ENCODE assay signal across 18 cellular contexts in genomic region chr2:54642684-54643430, GRCh38.
A peak's percentile ranks its signal among the peaks of the same experiment; 100 is the strongest.
DNase-seq lines count a peak whose midpoint lies in the region; ATAC-seq and TF ChIP-seq lines count a peak whose summit lies in the region.
"Had no signal": no experiment of that assay in that cellular context is flagged by ENCODE, and none has a peak within 500 bp of the region (broad histone marks: within the 10 kb centered on the region; RNA-seq: fewer than 3 reads in every experiment).

No MANE protein-coding gene starts in this region.

- peaks cover 6% of the 10 kb centered on the region for H3K4me1 Mint-ChIP-seq in activated naive CD4-positive, alpha-beta T cell treated with anti-CD3 and anti-CD28 coated beads, Interleukin-2, amount 50 U/mL, for 24 hours
- H3K4me1 Mint-ChIP-seq: neural progenitor cell had no signal

- H3K4me3 ChIP-seq in lower lobe of right lung (no peak overlapping the region), subcutaneous abdominal adipose tissue (ENCODE audit: low read depth in 1 of 5, low read length in 5 of 5) (no peak overlapping the region), stomach (no peak overlapping the region)
- H3K4me3 ChIP-seq: hepatocyte, neural progenitor cell had no signal

- H3K36me3 ChIP-seq in lower lobe of right lung: peaks cover 99% of the 10 kb centered on the region
- H3K36me3 ChIP-seq in subcutaneous abdominal adipose tissue (ENCODE audit: control insufficient read depth in 5 of 5, insufficient read depth in 5 of 5, low read length in 5 of 5): peaks cover 45 to 94% (median 85%) of the 10 kb centered on the region in 5 donors
- peaks cover 55 to 90% (median 88%) of the 10 kb centered on the region in 4 donors for H3K36me3 ChIP-seq in stomach

- peak overlapping the region; percentile 76 for H3K27ac Mint-ChIP-seq in activated naive CD4-positive, alpha-beta T cell treated with anti-CD3 and anti-CD28 coated beads, Interleukin-2, amount 50 U/mL, for 24 hours
- no peak overlapping the region for H3K27ac Mint-ChIP-seq in activated naive CD4-positive, alpha-beta T cell treated with anti-CD3 and anti-CD28 coated beads, Interleukin-2, amount 50 U/mL, for 72 hours
- H3K27ac Mint-ChIP-seq: neural progenitor cell had no signal

- no peaks in the 10 kb centered on the region for H3K9me3 Mint-ChIP-seq in activated naive CD4-positive, alpha-beta T cell treated with anti-CD3 and anti-CD28 coated beads, Interleukin-2, amount 50 U/mL, for 24 hours
- H3K9me3 Mint-ChIP-seq in activated naive CD4-positive, alpha-beta T cell treated with anti-CD3 and anti-CD28 coated beads, Interleukin-2, amount 50 U/mL, for 72 hours: no peaks in the 10 kb centered on the region
- H3K9me3 Mint-ChIP-seq: immature natural killer cell, neural progenitor cell had no signal

- H3K27me3 ChIP-seq in lower lobe of right lung (ENCODE audit: low read depth): no peaks in the 10 kb centered on the region
- H3K27me3 ChIP-seq in subcutaneous abdominal adipose tissue (ENCODE audit: control insufficient read depth in 5 of 5, insufficient read depth in 4 of 5, low read length in 5 of 5): no peaks in the 10 kb centered on the region
- H3K27me3 ChIP-seq in stomach: no peaks in the 10 kb centered on the region
- H3K27me3 ChIP-seq: hepatocyte, neural progenitor cell had no signal

- TF ChIP-seq CTCF in lower lobe of right lung (IDR thresholded peaks at IDR 0.05) (no peak), stomach (IDR thresholded peaks at IDR 0.05) (no peak)

- H3K9me3 ChIP-seq in lower lobe of right lung: no peaks in the 10 kb centered on the region
- H3K9me3 ChIP-seq in subcutaneous abdominal adipose tissue (ENCODE audit: control insufficient read depth in 5 of 5, low read length in 5 of 5): no peaks in the 10 kb centered on the region
- H3K9me3 ChIP-seq in stomach: no peaks in the 10 kb centered on the region

- WGBS in stomach, 5 donors: 54 to 69% (median 64%) methylated on average over 11 of the region's 11 CpGs

- intact Hi-C loops in lower lobe of right lung (cut with DNase I) (no loop called here), stomach (cut with DNase I; ENCODE audit: low total_unique reads) (loop anchor here (10.0 kb wide), 1 partner anchor 108 kb away; no protein-coding TSS in a partner anchor)

- peak overlapping the region; percentile 41 for H3K27ac ChIP-seq in lower lobe of right lung
- peak overlapping the region; percentile 81 for H3K27ac ChIP-seq in subcutaneous abdominal adipose tissue (ENCODE audit: low read depth, low read length)
- peak overlapping the region in 1 of 5 donors; percentile 53 for H3K27ac ChIP-seq in stomach
- H3K27ac ChIP-seq: neural progenitor cell had no signal

- H3K4me3 Mint-ChIP-seq in activated naive CD4-positive, alpha-beta T cell treated with anti-CD3 and anti-CD28 coated beads, Interleukin-2, amount 50 U/mL, for 24 hours: no peak overlapping the region
- H3K4me3 Mint-ChIP-seq: immature natural killer cell, neural progenitor cell had no signal

- no peak overlapping the region for H3K9ac ChIP-seq in subcutaneous abdominal adipose tissue (ENCODE audit: low read length in 5 of 5)
- H3K9ac ChIP-seq: neural progenitor cell had no signal

- peaks cover 12% of the 10 kb centered on the region for H3K36me3 Mint-ChIP-seq in activated naive CD4-positive, alpha-beta T cell treated with anti-CD3 and anti-CD28 coated beads, Interleukin-2, amount 50 U/mL, for 24 hours
- H3K36me3 Mint-ChIP-seq in activated naive CD4-positive, alpha-beta T cell treated with anti-CD3 and anti-CD28 coated beads, Interleukin-2, amount 50 U/mL, for 72 hours: peaks cover 14 to 25% of the 10 kb centered on the region in 2 donors

- ATAC-seq in activated naive CD4-positive, alpha-beta T cell treated with anti-CD3 and anti-CD28 coated beads, Interleukin-2, amount 50 U/mL, for 72 hours: no peak
- no peak for ATAC-seq in lower lobe of right lung

- TF ChIP-seq POLR2A in stomach (IDR thresholded peaks at IDR 0.05): no peak

- H3K4me1 ChIP-seq in lower lobe of right lung (peaks cover 41% of the 10 kb centered on the region), subcutaneous abdominal adipose tissue (ENCODE audit: control insufficient read depth in 5 of 5, insufficient read depth in 5 of 5, low read length in 5 of 5) (peaks cover 0 to 19% (median 5%) of the 10 kb centered on the region in 5 donors), stomach (peaks cover 13 to 60% (median 32%) of the 10 kb centered on the region in 4 donors)
- H3K4me1 ChIP-seq: neural progenitor cell had no signal

- no peak for TF ChIP-seq EP300 in stomach (IDR thresholded peaks at IDR 0.05)

- no peaks in the 10 kb centered on the region for H3K27me3 Mint-ChIP-seq in activated naive CD4-positive, alpha-beta T cell treated with anti-CD3 and anti-CD28 coated beads, Interleukin-2, amount 50 U/mL, for 24 hours

- DNase-seq in activated naive CD4-positive, alpha-beta T cell treated with anti-CD3 and anti-CD28 coated beads, Interleukin-2, amount 50 U/mL, for 72 hours (ENCODE audit: low spot score in 2 of 2): no peak
- DNase-seq in NCI-H748 treated with DMSO at 0.1 percent for 48 hours (lab: John Stamatoyannopoulos, UW): peak; percentile 37
- DNase-seq in lower lobe of right lung: no peak
- no peak for DNase-seq in NAMALWA (ENCODE audit: low spot score)
- no peak for DNase-seq in SW480 (ENCODE audit: low spot score)
- DNase-seq in stomach: no peak
- DNase-seq: activated CD4-positive, alpha-beta T cell treated with anti-CD3 and anti-CD28 coated beads for 48 hours; DMS 273 treated with DMSO at 0.1 percent for 48 hours; GOT3; immature natural killer cell; NCI-H1048; NCI-H187 treated with DMSO at 0.1 percent for 48 hours; NCI-H345; stimulated activated CD4-positive, alpha-beta T cell treated with anti-CD3 and anti-CD28 coated beads, Interleukin-12 subunit alpha, Interleukin-12 subunit beta, amount 100 ng/mL, for 4 hours had no signal
